In the genomic region with DNA sequence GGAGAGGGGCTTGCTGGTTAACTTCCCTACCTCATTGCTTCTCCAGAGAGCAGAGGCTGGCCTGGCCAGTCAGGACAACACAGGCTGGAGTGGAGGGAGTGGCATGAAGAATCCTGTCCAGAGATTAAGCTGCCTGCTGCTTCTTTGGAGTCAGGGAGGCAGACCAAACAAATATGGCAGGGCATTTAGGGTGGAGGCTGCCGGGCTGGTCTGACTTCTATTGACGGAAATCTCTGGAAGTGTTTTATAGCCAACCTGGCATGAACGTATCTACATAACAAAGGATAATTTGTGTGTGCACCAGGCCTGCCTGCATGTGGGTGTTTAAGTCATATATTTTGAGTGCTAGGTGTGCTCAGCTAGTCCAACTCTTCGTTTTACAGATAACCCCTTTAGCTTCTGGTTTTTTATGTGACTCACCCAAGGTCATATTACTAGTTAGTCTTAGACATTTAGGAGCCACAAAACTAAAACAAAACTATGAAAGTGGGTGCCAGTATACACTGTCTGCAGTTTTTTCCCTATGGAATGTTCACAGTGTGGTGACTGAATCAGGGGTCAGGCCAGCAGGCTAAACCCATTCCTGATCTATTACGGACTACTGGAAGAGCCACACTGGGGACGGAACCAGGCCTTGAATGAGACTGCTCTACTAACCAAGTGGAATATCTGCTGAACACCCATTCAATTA, we compare ENCODE assay signal across 1 cellular context.
TF ChIP-seq lines count a peak whose summit lies in the region.

No MANE protein-coding gene starts in this region.

TF ChIP-seq in HEK293, 187 proteins besides CTCF, POLR2A, EP300 and RAD21 (continued from another document):
- no peak for TF ChIP-seq ZBTB49 (tag by site-specific recombination; IDR thresholded peaks at IDR 0.05; ENCODE audit: low read depth)
